ENCODE assay signal across 15 cellular contexts in the genomic region with DNA sequence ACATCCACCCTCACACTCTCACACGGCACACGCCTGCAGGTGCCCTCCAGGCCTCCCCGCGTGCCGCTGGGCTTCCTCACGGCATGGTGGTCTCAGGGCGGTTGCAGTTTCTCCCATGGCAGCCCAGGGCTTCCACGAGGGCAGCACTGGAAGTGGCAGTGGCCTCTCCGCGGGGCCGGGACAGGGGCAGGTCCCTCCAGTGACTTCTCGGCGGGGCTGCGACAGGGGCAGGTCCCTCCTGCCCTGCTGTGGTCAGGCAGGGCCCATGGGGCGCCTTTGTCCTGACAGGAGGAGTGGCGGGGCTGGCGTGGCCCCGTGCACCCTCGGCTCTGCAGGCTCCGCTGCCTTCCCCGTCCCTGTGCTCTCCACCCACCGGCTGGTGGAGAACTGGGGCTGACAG. TPM values are rescaled to one million over a fixed set of nuclear protein-coding genes. Genes with fewer than 3 reads are reported as not detected.
DNase-seq lines count a peak whose midpoint lies in the region; ATAC-seq and TF ChIP-seq lines count a peak whose summit lies in the region.
"Had no signal": no experiment of that assay in that cellular context is flagged by ENCODE, and none has a peak within 500 bp of the region (broad histone marks: within the 10 kb centered on the region; RNA-seq: fewer than 3 reads in every experiment).

No MANE protein-coding gene starts in this region.

- POLR2A ChIA-PET in RWPE1 (lab: Yijun Ruan, JAX; ENCODE audit: low non-redundant PET): no interaction called here

- WGBS in esophagus squamous epithelium, 2 donors: no CpG with 5 or more reads among the region's 22 CpGs
- WGBS in sigmoid colon, 2 donors: 95% methylated on average over 22 of the region's 22 CpGs

- peak overlapping the region; percentile 87 for H3K4me2 ChIP-seq in BLaER1

- H3K9me3 ChIP-seq in BLaER1 (no peaks in the 10 kb centered on the region), esophagus squamous epithelium (no peaks in the 10 kb centered on the region), sigmoid colon (no peaks in the 10 kb centered on the region)

- TF ChIP-seq POLR2A in esophagus squamous epithelium (IDR thresholded peaks at IDR 0.05) (no peak), sigmoid colon (IDR thresholded peaks at IDR 0.05) (no peak)

- no peak for TF ChIP-seq EP300 in sigmoid colon (IDR thresholded peaks at IDR 0.05)

- H4K20me1 ChIP-seq in BLaER1: peaks cover 49% of the 10 kb centered on the region

- intact Hi-C loops in esophagus squamous epithelium (cut with DNase I) (no loop called here), sigmoid colon (cut with DNase I) (no loop called here)

- DNase-seq in RWPE1 (ENCODE audit: low spot score) (no peak), esophagus squamous epithelium (lab: John Stamatoyannopoulos, UW) (no peak), sigmoid colon (no peak), retina (no peak)
- DNase-seq: CD4-positive, alpha-beta T cell; DMS79 treated with DMSO at 0.1 percent for 48 hours; NCI-H1092; NCI-H1694; NCI-H2107; NCI-H345; NCI-H526 treated with DMSO at 0.1 percent for 48 hours had no signal

- peaks cover 4% of the 10 kb centered on the region; the same call in 1 of the 2 replicates for H3K27me3 ChIP-seq in BLaER1
- H3K27me3 ChIP-seq in esophagus squamous epithelium: no peaks in the 10 kb centered on the region
- H3K27me3 ChIP-seq in sigmoid colon: no peaks in the 10 kb centered on the region

- CTCF ChIA-PET in RWPE1 (lab: Yijun Ruan, JAX): no interaction called here

- H3K4me1 ChIP-seq in BLaER1 (peaks cover 98% of the 10 kb centered on the region), esophagus squamous epithelium (peaks cover 65 to 99% (median 70%) of the 10 kb centered on the region in 3 donors), sigmoid colon (peaks cover 0 to 79% (median 70%) of the 10 kb centered on the region in 4 donors)

- TF ChIP-seq CTCF in RWPE1 (conservative IDR thresholded peaks at IDR 0.05; ENCODE audit: low read depth) (no peak), esophagus squamous epithelium (IDR thresholded peaks at IDR 0.05) (no peak), sigmoid colon (IDR thresholded peaks at IDR 0.05) (no peak)

- H3K4me3 ChIP-seq in BLaER1 (no peak overlapping the region), esophagus squamous epithelium (no peak overlapping the region), sigmoid colon (no peak overlapping the region)

- ATAC-seq in GM19324 (IDR thresholded peaks at IDR 0.05; ENCODE audit: low FRiP score, unreplicated experiment) (no peak), GM19397 (IDR thresholded peaks at IDR 0.05; ENCODE audit: unreplicated experiment) (no peak), GM18873 (IDR thresholded peaks at IDR 0.05; ENCODE audit: low FRiP score, unreplicated experiment) (no peak)

- H3K36me3 ChIP-seq in BLaER1 (no peaks in the 10 kb centered on the region; the same call in 1 of the 2 replicates), esophagus squamous epithelium (peaks cover 0 to 25% (median 0%) of the 10 kb centered on the region in 3 donors), sigmoid colon (peaks cover 0 to 6% (median 0%) of the 10 kb centered on the region in 4 donors)

- H3K27ac ChIP-seq in BLaER1 (0 out of 2 replicates have a peak overlapping the region, but pooled peaks have one; percentile 74), RWPE1 (peak overlapping the region; percentile 91), esophagus squamous epithelium (peak overlapping the region in 3 of 4 donors; percentile 3 to 93 (median 87)), sigmoid colon (peak overlapping the region in 3 of 4 donors; percentile 6 to 93 (median 51))

- 0 out of 2 replicates have a peak overlapping the region, but pooled peaks have one; percentile 10 for H3K9ac ChIP-seq in BLaER1

RNA-seq across cellular contexts. Expression of gene PWWP2B, which starts 19.0 kb away (rescaled TPM):
- total RNA-seq in esophagus squamous epithelium (10 to 100 TPM; 14.9 to 27.3 (median 16.7) TPM), sigmoid colon (10 to 100 TPM in 1 of 4 donors, 1 to 10 TPM in 3; 7.7 to 10.2 (median 9.3) TPM)
- 10 to 100 TPM; 27.0 to 50.8 (median 28.2) TPM for polyA plus RNA-seq in sigmoid colon
